24 cellular contexts compared by ENCODE assay signal in genomic region chr2:69768789-69769188, GRCh38. TPM values are rescaled to one million over a fixed set of nuclear protein-coding genes. Genes with fewer than 3 reads are reported as not detected.
DNase-seq lines count a peak whose midpoint lies in the region; ATAC-seq, FAIRE-seq and TF ChIP-seq lines count a peak whose summit lies in the region.
"Had no signal": no experiment of that assay in that cellular context is flagged by ENCODE, and none has a peak within 500 bp of the region (broad histone marks: within the 10 kb centered on the region; RNA-seq: fewer than 3 reads in every experiment).

No MANE protein-coding gene starts in this region.

- WGBS in mammary epithelial cell (ENCODE audit: low coverage, missing lambda C conversion rate), result 100% methylated on average over 2 of the region's 2 CpGs
- 96% methylated on average over 2 of the region's 2 CpGs for WGBS in HepG2 (ENCODE audit: low lambda C conversion rate)

- H3K27me3 Mint-ChIP-seq in Calu3 (ENCODE audit: unreplicated experiment), result no peaks in the 10 kb centered on the region

- H3K36me3 ChIP-seq in mammary epithelial cell (ENCODE audit: insufficient read depth, low read length) (peaks cover 2% of the 10 kb centered on the region), HepG2 (replicated peaks in 1 of 2; ENCODE audit: control insufficient read depth in 1 of 2, insufficient read depth in 2 of 2, low read length in 2 of 2) (peaks cover 2 to 21% of the 10 kb centered on the region in 2 experiments; a peak in 4 of 5 replicates), skeletal muscle tissue (ENCODE audit: control insufficient read depth in 3 of 3, insufficient read depth in 3 of 3, low read length in 3 of 3) (peaks cover 0 to 2% (median 0%) of the 10 kb centered on the region in 3 donors), kidney (ENCODE audit: control insufficient read depth in 1 of 2, insufficient read depth in 2 of 2, low read length in 2 of 2) (no peaks in the 10 kb centered on the region)
- H3K36me3 ChIP-seq: lower lobe of right lung, right atrium auricular region, uterus had no signal

- peaks cover 98% of the 10 kb centered on the region for H3K4me1 Mint-ChIP-seq in Calu3 (ENCODE audit: low read depth, unreplicated experiment)

- H4K20me1 ChIP-seq in mammary epithelial cell (ENCODE audit: insufficient read depth, low read length) (no peaks in the 10 kb centered on the region), HepG2 (ENCODE audit: insufficient read depth, low read length) (0 out of 2 replicates have a peak, but pooled peaks cover 3% of the 10 kb centered on the region)

- H3K27me3 ChIP-seq in mammary epithelial cell (ENCODE audit: insufficient read depth, low read length) (no peaks in the 10 kb centered on the region), HepG2 (ENCODE audit: control insufficient read depth in 1 of 2, insufficient read depth in 2 of 2, low read length in 2 of 2) (no peaks in the 10 kb centered on the region), skeletal muscle tissue (ENCODE audit: control insufficient read depth in 3 of 3, insufficient read depth in 3 of 3, low read length in 3 of 3) (no peaks in the 10 kb centered on the region)
- H3K27me3 ChIP-seq: right atrium auricular region, uterus had no signal

- in situ Hi-C loops in mammary epithelial cell (cut with MboI; ENCODE audit: low sequenced_read_pairs in 2 of 2), result no loop called here
- in situ Hi-C loops in HepG2 (cut with HindIII; ENCODE audit: extremely low pct_ligation_motif_present, low pct_unique_long_range_greater_than_20kb), result no loop called here

- no peak for TF ChIP-seq EP300 in HepG2 (IDR thresholded peaks at IDR 0.05; ENCODE audit: low read depth in 2 of 2, low read length in 2 of 2)
- no peak for TF ChIP-seq EP300 in HepG2 (CRISPR knock-in tag; IDR thresholded peaks at IDR 0.05; ENCODE audit: borderline replicate concordance)

- H3K4me1 ChIP-seq in mammary epithelial cell (ENCODE audit: insufficient read depth, low read length), result peaks cover 60% of the 10 kb centered on the region
- H3K4me1 ChIP-seq in HepG2 (ENCODE audit: insufficient read depth, low read length), result peaks cover 76% of the 10 kb centered on the region
- H3K4me1 ChIP-seq in skeletal muscle tissue (ENCODE audit: control insufficient read depth in 3 of 3, insufficient read depth in 3 of 3, low read length in 3 of 3), result peaks cover 37 to 70% (median 51%) of the 10 kb centered on the region in 3 donors
- H3K4me1 ChIP-seq in kidney (ENCODE audit: control insufficient read depth in 1 of 2, insufficient read depth in 1 of 2, low read depth in 1 of 2, low read length in 2 of 2), result peaks cover 13 to 21% of the 10 kb centered on the region in 2 donors

- TF ChIP-seq CTCF in Calu3 (IDR thresholded peaks at IDR 0.05; ENCODE audit: unreplicated experiment) (no peak), mammary epithelial cell (conservative IDR thresholded peaks at IDR 0.05 in 1 of 2, IDR thresholded peaks at IDR 0.05 in 1 of 2; ENCODE audit: extremely low read depth in 1 of 2, insufficient read depth in 1 of 2, low read depth in 1 of 2, low read length in 2 of 2) (no peak), HepG2 (CRISPR knock-in tag; IDR thresholded peaks at IDR 0.05) (no peak), GM10266 (IDR thresholded peaks at IDR 0.05; ENCODE audit: control insufficient read depth, insufficient read depth, low read depth, missing control alignments) (no peak), kidney (IDR thresholded peaks at IDR 0.05; ENCODE audit: borderline replicate concordance, extremely low read depth, insufficient read depth) (no peak)

- intact Hi-C loops in Calu3 (cut with micrococcal nuclease; ENCODE audit: unreplicated experiment) (no loop called here), mammary epithelial cell (cut with micrococcal nuclease) (no loop called here), HepG2 (cut with micrococcal nuclease; ENCODE audit: unreplicated experiment) (no loop called here), left colon (cut with DNase I, micrococcal nuclease) (no loop called here), kidney (cut with DNase I) (no loop called here)

- H3K4me3 ChIP-seq in mammary epithelial cell (replicated peaks in 1 of 3; ENCODE audit: insufficient read depth in 1 of 3, low read depth in 2 of 3, low read length in 3 of 3) (no peak overlapping the region), HepG2 (replicated peaks in 1 of 3; ENCODE audit: insufficient read depth in 1 of 3, low read depth in 2 of 3, low read length in 3 of 3) (no peak overlapping the region), skeletal muscle tissue (ENCODE audit: low read length in 3 of 3) (no peak overlapping the region), kidney (ENCODE audit: low read length in 2 of 2) (no peak overlapping the region)
- H3K4me3 ChIP-seq: lower lobe of right lung, right atrium auricular region, uterus had no signal

- peak overlapping the region; percentile 97 for H3K27ac Mint-ChIP-seq in Calu3 (ENCODE audit: unreplicated experiment)

- H3K79me2 ChIP-seq in mammary epithelial cell (ENCODE audit: insufficient read depth, low read length) (peaks cover 78% of the 10 kb centered on the region), HepG2 (ENCODE audit: insufficient read depth, low read length) (peaks cover 61% of the 10 kb centered on the region)

- DNase-seq in Calu3 (no peak), mammary epithelial cell (no peak), HepG2 (ENCODE audit: low spot score) (no peak), left colon (no peak), NCI-H2227 treated with DMSO at 0.1 percent for 48 hours (lab: John Stamatoyannopoulos, UW) (no peak), GM10266 (ENCODE audit: extremely low spot score) (no peak), kidney (no peak)
- DNase-seq: activated CD4-positive, alpha-beta T cell treated with anti-CD3 and anti-CD28 coated beads, Interleukin-2, amount 50 U/mL, for 4 hours; activated gamma-delta T cell treated with Interleukin-2 at 50 U/mL for 16 hours; dermis blood vessel endothelial cell; DMS 273 treated with DMSO at 0.1 percent for 48 hours; H7; hippocampal formation; lower lobe of right lung; MM.1S; NCI-H1417 treated with DMSO at 0.1 percent for 48 hours; NCI-H2171; stimulated activated CD8-positive, alpha-beta memory T cell treated with anti-CD3 and anti-CD28 coated beads, Interleukin-4, amount 100 ng/mL, for 48 hours; T-helper 9 cell; uterus had no signal

- dilution Hi-C loops in mammary epithelial cell (cut with HindIII; ENCODE audit: low sequenced_read_pairs), result no loop called here

- H3K9me3 ChIP-seq in mammary epithelial cell (replicated peaks; ENCODE audit: insufficient read depth, low read length) (no peaks in the 10 kb centered on the region), HepG2 (ENCODE audit: low read length) (no peaks in the 10 kb centered on the region), skeletal muscle tissue (ENCODE audit: control insufficient read depth in 3 of 3, low read length in 3 of 3) (no peaks in the 10 kb centered on the region), kidney (ENCODE audit: control insufficient read depth in 1 of 2, low read length in 2 of 2) (no peaks in the 10 kb centered on the region)
- H3K9me3 ChIP-seq: lower lobe of right lung, right atrium auricular region, uterus had no signal

- TF ChIP-seq POLR2A in HepG2 (IDR thresholded peaks at IDR 0.05; ENCODE audit: insufficient read depth in 1 of 2, low read depth in 2 of 2, low read length in 2 of 2), result no peak

- H3K4me3 Mint-ChIP-seq in Calu3 (ENCODE audit: low read depth, unreplicated experiment), result peak overlapping the region; percentile 46

- H3K36me3 Mint-ChIP-seq in Calu3 (ENCODE audit: insufficient read depth, unreplicated experiment), result peaks cover 90% of the 10 kb centered on the region

- FAIRE-seq in HepG2 (lab: Jason Lieb, UNC) (no peak), kidney (lab: Jason Lieb, UNC) (no peak)
- FAIRE-seq: bronchial epithelial cell had no signal

- H3K27ac ChIP-seq in mammary epithelial cell (ENCODE audit: insufficient read depth, low read depth, low read length) (peak overlapping the region; percentile 85), HepG2 (ENCODE audit: extremely low read length, insufficient read depth, low read length) (no peak overlapping the region), skeletal muscle tissue (ENCODE audit: low read depth, low read length) (peak overlapping the region; percentile 97), kidney (ENCODE audit: low read depth in 2 of 2, low read length in 2 of 2) (peak overlapping the region in 1 of 2 donors; percentile 13)
- H3K27ac ChIP-seq: C4-2B had no signal

- TF ChIP-seq RAD21 in HepG2 (CRISPR knock-in tag; IDR thresholded peaks at IDR 0.05), result no peak

- no TSS peak for BruUV-seq in Calu3 (replicated peaks; lab: Mats Ljungman, UMichigan)
- no TSS peak for BruUV-seq in mammary epithelial cell (replicated peaks; lab: Mats Ljungman, UMichigan)
- BruUV-seq in HepG2 (replicated peaks; lab: Mats Ljungman, UMichigan), result no TSS peak

- CTCF ChIA-PET in Calu3 (lab: Charles Lee), result no interaction called here
- CTCF ChIA-PET in mammary epithelial cell (lab: Charles Lee; ENCODE audit: low non-redundant PET), result no interaction called here
- CTCF ChIA-PET in HepG2 (lab: Yijun Ruan, JAX; ENCODE audit: low intra/inter-chr PET ratio, low total read pairs), result no interaction called here

- H2AFZ ChIP-seq in mammary epithelial cell (ENCODE audit: low read depth, low read length) (no peak overlapping the region), HepG2 (ENCODE audit: low read length) (no peak overlapping the region)

- no peak overlapping the region for H3K9ac ChIP-seq in mammary epithelial cell (ENCODE audit: insufficient read depth, low read length)
- H3K9ac ChIP-seq in HepG2 (ENCODE audit: insufficient read depth, low read depth, low read length), result no peak overlapping the region
- H3K9ac ChIP-seq in skeletal muscle tissue (ENCODE audit: low read depth in 1 of 3, low read length in 3 of 3), result no peak overlapping the region
- no peak overlapping the region for H3K9ac ChIP-seq in kidney (ENCODE audit: low read length in 2 of 2)

- POLR2A ChIA-PET in HepG2 (lab: Yijun Ruan, JAX), result interaction anchor here (1.5 kb wide), 1 partner anchor 27 kb away, joined by 5 read pairs; the partner anchor contains the start of gene ANXA4

- no peaks in the 10 kb centered on the region for H3K9me3 Mint-ChIP-seq in Calu3 (ENCODE audit: low read depth, unreplicated experiment)

- H3K4me2 ChIP-seq in mammary epithelial cell (ENCODE audit: insufficient read depth, low read depth, low read length) (no peak overlapping the region), HepG2 (ENCODE audit: low read depth, low read length) (no peak overlapping the region)

- ATAC-seq in HepG2, result no peak
- no peak for ATAC-seq in left colon
- ATAC-seq: lower lobe of right lung had no signal

RNA-seq across cellular contexts. Expression of gene ANXA4, which starts 26.9 kb away (rescaled TPM):
- total RNA-seq in Calu3 (2022) (1,439 and 1,638 TPM in 2 replicates), mammary epithelial cell (100 to 1,000 TPM in 1 of 2 donors, 10 to 100 TPM in 1; 71.0 to 147 TPM), HepG2 (2016; rRNA removed; fragmentation: Illumina TruSeq; extraction: Trizol) (155 and 237 TPM in 2 replicates), skeletal muscle tissue (18.8 TPM), left colon (100 to 1,000 TPM; 271 to 289 TPM), kidney (287 TPM)
- polyA plus RNA-seq in mammary epithelial cell (148 TPM), HepG2 (2011; rRNA removed) (147 and 168 TPM in 2 replicates), kidney (ENCODE audit: insufficient read depth, low read depth, low replicate concordance) (168 TPM)
- polyA minus RNA-seq in mammary epithelial cell, result 222 TPM
- 17.9 and 22.8 TPM in 2 replicates for total RNA-seq in HepG2 (2016; cell fraction: cytosol; rRNA removed; fragmentation: Illumina TruSeq; extraction: Trizol; ENCODE audit: low read depth)
- total RNA-seq in HepG2 (2016; cell fraction: insoluble cytoplasmic fraction; rRNA removed; fragmentation: Illumina TruSeq; extraction: Trizol), result 161 and 233 TPM in 2 replicates
- 40.1 and 41.9 TPM in 2 replicates for total RNA-seq in HepG2 (2016; cell fraction: membrane; rRNA removed; fragmentation: Illumina TruSeq; extraction: Trizol)
- total RNA-seq in HepG2 (2016; cell fraction: nucleus; rRNA removed; fragmentation: Illumina TruSeq; extraction: Trizol), result 65.6 and 74.7 TPM in 2 replicates
- 87.5 and 190 TPM in 2 replicates for polyA plus RNA-seq in HepG2 (2011; cell fraction: cytosol; rRNA removed)
- 143 and 171 TPM in 2 replicates for polyA plus RNA-seq in HepG2 (2011; cell fraction: nucleus; rRNA removed)
- polyA plus RNA-seq in HepG2 (2012), result 61.9 and 99.0 TPM in 2 replicates
- 31.6 and 32.5 TPM in 2 replicates for polyA plus RNA-seq in HepG2 (2016; cell fraction: cytosol; fragmentation: Illumina TruSeq; extraction: Trizol; ENCODE audit: low read depth)
- 346 and 367 TPM in 2 replicates for polyA plus RNA-seq in HepG2 (2016; cell fraction: insoluble cytoplasmic fraction; fragmentation: Illumina TruSeq; extraction: Trizol; ENCODE audit: low read depth)
- polyA plus RNA-seq in HepG2 (2016; cell fraction: membrane; fragmentation: Illumina TruSeq; extraction: Trizol; ENCODE audit: low read depth), result 39.4 and 42.7 TPM in 2 replicates
- polyA plus RNA-seq in HepG2 (2016; cell fraction: nucleus; fragmentation: Illumina TruSeq; extraction: Trizol; ENCODE audit: insufficient read depth, low read depth), result 146 and 162 TPM in 2 replicates
- 48.3 and 195 TPM in 2 replicates for polyA minus RNA-seq in HepG2 (2011; rRNA and poly(A)+ RNA removed; ENCODE audit: low replicate concordance)
- polyA minus RNA-seq in HepG2 (2011; cell fraction: cytosol; rRNA and poly(A)+ RNA removed), result 90.7 and 108 TPM in 2 replicates
- polyA minus RNA-seq in HepG2 (2011; cell fraction: nucleus; rRNA and poly(A)+ RNA removed), result 70.5 and 74.0 TPM in 2 replicates
